ENCODE assay signal across 10 cellular contexts in genomic region chr5:172502969-172503368, GRCh38. TPM values are rescaled to one million over a fixed set of nuclear protein-coding genes. Genes with fewer than 3 reads are reported as not detected.
DNase-seq lines count a peak whose midpoint lies in the region; ATAC-seq and TF ChIP-seq lines count a peak whose summit lies in the region.
"Had no signal": no experiment of that assay in that cellular context is flagged by ENCODE, and none has a peak within 500 bp of the region (broad histone marks: within the 10 kb centered on the region; RNA-seq: fewer than 3 reads in every experiment).

No MANE protein-coding gene starts in this region.

- ATAC-seq in sciatic nerve = no peak

- H3K27ac ChIP-seq in coronary artery = peak overlapping the region in 1 of 2 donors; percentile 66
- H3K27ac ChIP-seq: upper lobe of left lung had no signal

- intact Hi-C loops in sciatic nerve (cut with DNase I) = no loop called here

- H3K4me3 ChIP-seq in coronary artery = no peak overlapping the region
- H3K4me3 ChIP-seq: upper lobe of left lung had no signal

- TF ChIP-seq CTCF in coronary artery (IDR thresholded peaks at IDR 0.05) = no peak

- DNase-seq in NCI-H510A treated with DMSO at 0.1 percent for 48 hours (lab: John Stamatoyannopoulos, UW) (peak; percentile 7), NCI-H510A (lab: John Stamatoyannopoulos, UW) (no peak), NAMALWA (ENCODE audit: low spot score) (peak; percentile 40), coronary artery (ENCODE audit: low spot score) (peak; percentile 40), sciatic nerve (ENCODE audit: low spot score) (peak; percentile 43), NOMO-1 treated with DMSO at 0.1 percent for 48 hours (lab: John Stamatoyannopoulos, UW; ENCODE audit: unreplicated experiment) (no peak), NCI-H2107 (lab: John Stamatoyannopoulos, UW) (no peak), DMS79 (lab: John Stamatoyannopoulos, UW) (no peak)
- DNase-seq: activated CD4-positive, alpha-beta T cell treated with anti-CD3 and anti-CD28 coated beads, Interleukin-2, amount 10 ng/mL, durations not matched to agents 7 days and 5 days had no signal

RNA-seq across cellular contexts. Expression of gene SH3PXD2B, which starts 48.6 kb away (rescaled TPM):
- 39.5 TPM for total RNA-seq in sciatic nerve

Comparison
In these comparisons a context has a peak if more than half of its experiments do, and no peak if none do; other contexts are left out.
1. DNase-seq: peak in NCI-H510A treated with DMSO at 0.1 percent for 48 hours (single experiment), NAMALWA (single experiment), coronary artery (single experiment) and sciatic nerve (single experiment); none in NCI-H510A (single experiment), NOMO-1 treated with DMSO at 0.1 percent for 48 hours (single experiment), NCI-H2107 (single experiment) and DMS79 (single experiment).